Comparison of ENCODE assay signal across 1 cellular context in the genomic region with DNA sequence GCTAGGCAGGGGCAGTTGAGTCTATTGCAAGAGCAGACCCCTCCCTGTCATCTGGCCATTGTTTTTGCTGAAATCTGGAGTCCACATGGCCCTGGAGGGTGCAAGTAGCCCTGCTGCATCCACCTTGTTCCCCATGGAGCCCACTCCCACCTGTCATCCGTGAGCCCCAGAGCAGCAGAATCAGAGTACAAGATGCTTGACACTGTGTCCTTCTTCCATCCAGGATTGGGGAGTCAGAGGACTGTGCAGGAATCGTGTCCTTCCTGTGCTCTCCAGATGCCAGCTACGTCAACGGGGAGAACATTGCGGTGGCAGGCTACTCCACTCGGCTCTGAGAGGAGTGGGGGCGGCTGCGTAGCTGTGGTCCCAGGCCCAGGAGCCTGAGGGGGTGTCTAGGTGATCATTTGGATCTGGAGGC.
TF ChIP-seq lines count a peak whose summit lies in the region.

No MANE protein-coding gene starts in this region.

TF ChIP-seq in HepG2, 621 proteins besides CTCF, POLR2A, EP300 and RAD21 (continued from another document and continues in another):
- TF ChIP-seq HNF4A (CRISPR knock-in tag; IDR thresholded peaks at IDR 0.05), result no peak
- TF ChIP-seq, protein P1, sequence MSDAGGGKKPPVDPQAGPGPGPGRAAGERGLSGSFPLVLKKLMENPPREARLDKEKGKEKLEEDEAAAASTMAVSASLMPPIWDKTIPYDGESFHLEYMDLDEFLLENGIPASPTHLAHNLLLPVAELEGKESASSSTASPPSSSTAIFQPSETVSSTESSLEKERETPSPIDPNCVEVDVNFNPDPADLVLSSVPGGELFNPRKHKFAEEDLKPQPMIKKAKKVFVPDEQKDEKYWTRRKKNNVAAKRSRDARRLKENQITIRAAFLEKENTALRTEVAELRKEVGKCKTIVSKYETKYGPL (CRISPR knock-in tag; IDR thresholded peaks at IDR 0.05), result no peak
- TF ChIP-seq, protein P2, sequence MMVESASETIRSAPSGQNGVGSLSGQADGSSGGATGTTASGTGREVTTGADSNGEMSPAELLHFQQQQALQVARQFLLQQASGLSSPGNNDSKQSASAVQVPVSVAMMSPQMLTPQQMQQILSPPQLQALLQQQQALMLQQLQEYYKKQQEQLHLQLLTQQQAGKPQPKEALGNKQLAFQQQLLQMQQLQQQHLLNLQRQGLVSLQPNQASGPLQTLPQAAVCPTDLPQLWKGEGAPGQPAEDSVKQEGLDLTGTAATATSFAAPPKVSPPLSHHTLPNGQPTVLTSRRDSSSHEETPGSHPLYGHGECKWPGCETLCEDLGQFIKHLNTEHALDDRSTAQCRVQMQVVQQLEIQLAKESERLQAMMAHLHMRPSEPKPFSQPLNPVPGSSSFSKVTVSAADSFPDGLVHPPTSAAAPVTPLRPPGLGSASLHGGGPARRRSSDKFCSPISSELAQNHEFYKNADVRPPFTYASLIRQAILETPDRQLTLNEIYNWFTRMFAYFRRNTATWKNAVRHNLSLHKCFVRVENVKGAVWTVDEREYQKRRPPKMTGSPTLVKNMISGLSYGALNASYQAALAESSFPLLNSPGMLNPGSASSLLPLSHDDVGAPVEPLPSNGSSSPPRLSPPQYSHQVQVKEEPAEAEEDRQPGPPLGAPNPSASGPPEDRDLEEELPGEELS (CRISPR knock-in tag; IDR thresholded peaks at IDR 0.05), result no peak
- TF ChIP-seq, protein P3, sequence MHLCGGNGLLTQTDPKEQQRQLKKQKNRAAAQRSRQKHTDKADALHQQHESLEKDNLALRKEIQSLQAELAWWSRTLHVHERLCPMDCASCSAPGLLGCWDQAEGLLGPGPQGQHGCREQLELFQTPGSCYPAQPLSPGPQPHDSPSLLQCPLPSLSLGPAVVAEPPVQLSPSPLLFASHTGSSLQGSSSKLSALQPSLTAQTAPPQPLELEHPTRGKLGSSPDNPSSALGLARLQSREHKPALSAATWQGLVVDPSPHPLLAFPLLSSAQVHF (CRISPR knock-in tag; IDR thresholded peaks at IDR 0.05), result no peak
- TF ChIP-seq NCOA5 (CRISPR knock-in tag; IDR thresholded peaks at IDR 0.05), result no peak
- TF ChIP-seq ZNF839 (CRISPR knock-in tag; IDR thresholded peaks at IDR 0.05; ENCODE audit: borderline replicate concordance), result 0 out of 2 replicates have a peak, but pooled peaks have one; percentile 40
- TF ChIP-seq TGIF2 (CRISPR knock-in tag; IDR thresholded peaks at IDR 0.05), result no peak
- no peak for TF ChIP-seq PTBP1 (IDR thresholded peaks at IDR 0.05; ENCODE audit: low read depth, low read length, poor library complexity, severe bottlenecking)
- no peak for TF ChIP-seq PRPF4 (IDR thresholded peaks at IDR 0.05; ENCODE audit: low read depth, low read length, poor library complexity, severe bottlenecking)
- no peak for TF ChIP-seq NPAS2 (CRISPR knock-in tag; IDR thresholded peaks at IDR 0.05; ENCODE audit: borderline replicate concordance)
- no peak for TF ChIP-seq ONECUT2 (CRISPR knock-in tag; IDR thresholded peaks at IDR 0.05)
- TF ChIP-seq ZNF615 (CRISPR knock-in tag; IDR thresholded peaks at IDR 0.05; ENCODE audit: borderline replicate concordance), result no peak
- TF ChIP-seq ZNF496 (CRISPR knock-in tag; IDR thresholded peaks at IDR 0.05; ENCODE audit: insufficient replicate concordance), result no peak
- TF ChIP-seq, protein P4, sequence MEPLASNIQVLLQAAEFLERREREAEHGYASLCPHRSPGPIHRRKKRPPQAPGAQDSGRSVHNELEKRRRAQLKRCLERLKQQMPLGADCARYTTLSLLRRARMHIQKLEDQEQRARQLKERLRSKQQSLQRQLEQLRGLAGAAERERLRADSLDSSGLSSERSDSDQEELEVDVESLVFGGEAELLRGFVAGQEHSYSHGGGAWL (CRISPR knock-in tag; IDR thresholded peaks at IDR 0.05), result no peak
- TF ChIP-seq, protein P5, sequence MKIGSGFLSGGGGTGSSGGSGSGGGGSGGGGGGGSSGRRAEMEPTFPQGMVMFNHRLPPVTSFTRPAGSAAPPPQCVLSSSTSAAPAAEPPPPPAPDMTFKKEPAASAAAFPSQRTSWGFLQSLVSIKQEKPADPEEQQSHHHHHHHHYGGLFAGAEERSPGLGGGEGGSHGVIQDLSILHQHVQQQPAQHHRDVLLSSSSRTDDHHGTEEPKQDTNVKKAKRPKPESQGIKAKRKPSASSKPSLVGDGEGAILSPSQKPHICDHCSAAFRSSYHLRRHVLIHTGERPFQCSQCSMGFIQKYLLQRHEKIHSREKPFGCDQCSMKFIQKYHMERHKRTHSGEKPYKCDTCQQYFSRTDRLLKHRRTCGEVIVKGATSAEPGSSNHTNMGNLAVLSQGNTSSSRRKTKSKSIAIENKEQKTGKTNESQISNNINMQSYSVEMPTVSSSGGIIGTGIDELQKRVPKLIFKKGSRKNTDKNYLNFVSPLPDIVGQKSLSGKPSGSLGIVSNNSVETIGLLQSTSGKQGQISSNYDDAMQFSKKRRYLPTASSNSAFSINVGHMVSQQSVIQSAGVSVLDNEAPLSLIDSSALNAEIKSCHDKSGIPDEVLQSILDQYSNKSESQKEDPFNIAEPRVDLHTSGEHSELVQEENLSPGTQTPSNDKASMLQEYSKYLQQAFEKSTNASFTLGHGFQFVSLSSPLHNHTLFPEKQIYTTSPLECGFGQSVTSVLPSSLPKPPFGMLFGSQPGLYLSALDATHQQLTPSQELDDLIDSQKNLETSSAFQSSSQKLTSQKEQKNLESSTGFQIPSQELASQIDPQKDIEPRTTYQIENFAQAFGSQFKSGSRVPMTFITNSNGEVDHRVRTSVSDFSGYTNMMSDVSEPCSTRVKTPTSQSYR (CRISPR knock-in tag; IDR thresholded peaks at IDR 0.05; ENCODE audit: borderline replicate concordance), result no peak
- TF ChIP-seq, protein P6, sequence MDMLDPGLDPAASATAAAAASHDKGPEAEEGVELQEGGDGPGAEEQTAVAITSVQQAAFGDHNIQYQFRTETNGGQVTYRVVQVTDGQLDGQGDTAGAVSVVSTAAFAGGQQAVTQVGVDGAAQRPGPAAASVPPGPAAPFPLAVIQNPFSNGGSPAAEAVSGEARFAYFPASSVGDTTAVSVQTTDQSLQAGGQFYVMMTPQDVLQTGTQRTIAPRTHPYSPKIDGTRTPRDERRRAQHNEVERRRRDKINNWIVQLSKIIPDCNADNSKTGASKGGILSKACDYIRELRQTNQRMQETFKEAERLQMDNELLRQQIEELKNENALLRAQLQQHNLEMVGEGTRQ (IDR thresholded peaks at IDR 0.05; ENCODE audit: low read depth, low read length), result 0 out of 2 replicates have a peak, but pooled peaks have one; percentile 32
- TF ChIP-seq, protein P6 (CRISPR knock-in tag; IDR thresholded peaks at IDR 0.05; ENCODE audit: borderline replicate concordance), result no peak
- no peak for TF ChIP-seq YY1 (IDR thresholded peaks at IDR 0.05; ENCODE audit: insufficient read depth, insufficient replicate concordance, low read depth, low read length)
- TF ChIP-seq CAMTA2 (CRISPR knock-in tag; IDR thresholded peaks at IDR 0.05; ENCODE audit: borderline replicate concordance), result no peak
- no peak for TF ChIP-seq ZBTB20 (CRISPR knock-in tag; IDR thresholded peaks at IDR 0.05; ENCODE audit: borderline replicate concordance, low read depth)
- TF ChIP-seq, protein P7, sequence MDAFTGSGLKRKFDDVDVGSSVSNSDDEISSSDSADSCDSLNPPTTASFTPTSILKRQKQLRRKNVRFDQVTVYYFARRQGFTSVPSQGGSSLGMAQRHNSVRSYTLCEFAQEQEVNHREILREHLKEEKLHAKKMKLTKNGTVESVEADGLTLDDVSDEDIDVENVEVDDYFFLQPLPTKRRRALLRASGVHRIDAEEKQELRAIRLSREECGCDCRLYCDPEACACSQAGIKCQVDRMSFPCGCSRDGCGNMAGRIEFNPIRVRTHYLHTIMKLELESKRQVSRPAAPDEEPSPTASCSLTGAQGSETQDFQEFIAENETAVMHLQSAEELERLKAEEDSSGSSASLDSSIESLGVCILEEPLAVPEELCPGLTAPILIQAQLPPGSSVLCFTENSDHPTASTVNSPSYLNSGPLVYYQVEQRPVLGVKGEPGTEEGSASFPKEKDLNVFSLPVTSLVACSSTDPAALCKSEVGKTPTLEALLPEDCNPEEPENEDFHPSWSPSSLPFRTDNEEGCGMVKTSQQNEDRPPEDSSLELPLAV (CRISPR knock-in tag; conservative IDR thresholded peaks at IDR 0.05; ENCODE audit: low read depth), result no peak
- TF ChIP-seq FLYWCH1 (CRISPR knock-in tag; IDR thresholded peaks at IDR 0.05), result no peak; the same call in 1 of the 2 replicates
- TF ChIP-seq, protein P8, sequence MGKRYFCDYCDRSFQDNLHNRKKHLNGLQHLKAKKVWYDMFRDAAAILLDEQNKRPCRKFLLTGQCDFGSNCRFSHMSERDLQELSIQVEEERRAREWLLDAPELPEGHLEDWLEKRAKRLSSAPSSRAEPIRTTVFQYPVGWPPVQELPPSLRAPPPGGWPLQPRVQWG (CRISPR knock-in tag; IDR thresholded peaks at IDR 0.05; ENCODE audit: borderline replicate concordance, low read depth), result no peak
- no peak; the same call in 1 of the 2 replicates for TF ChIP-seq TBX2 (CRISPR knock-in tag; IDR thresholded peaks at IDR 0.05; ENCODE audit: borderline replicate concordance)
- TF ChIP-seq, protein P9, sequence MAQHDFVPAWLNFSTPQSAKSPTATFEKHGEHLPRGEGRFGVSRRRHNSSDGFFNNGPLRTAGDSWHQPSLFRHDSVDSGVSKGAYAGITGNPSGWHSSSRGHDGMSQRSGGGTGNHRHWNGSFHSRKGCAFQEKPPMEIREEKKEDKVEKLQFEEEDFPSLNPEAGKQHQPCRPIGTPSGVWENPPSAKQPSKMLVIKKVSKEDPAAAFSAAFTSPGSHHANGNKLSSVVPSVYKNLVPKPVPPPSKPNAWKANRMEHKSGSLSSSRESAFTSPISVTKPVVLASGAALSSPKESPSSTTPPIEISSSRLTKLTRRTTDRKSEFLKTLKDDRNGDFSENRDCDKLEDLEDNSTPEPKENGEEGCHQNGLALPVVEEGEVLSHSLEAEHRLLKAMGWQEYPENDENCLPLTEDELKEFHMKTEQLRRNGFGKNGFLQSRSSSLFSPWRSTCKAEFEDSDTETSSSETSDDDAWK (CRISPR knock-in tag; IDR thresholded peaks at IDR 0.05), result no peak
- no peak for TF ChIP-seq ZNF883 (CRISPR knock-in tag; IDR thresholded peaks at IDR 0.05; ENCODE audit: not compliant biosample characterization)
- peak; percentile 57 for TF ChIP-seq REPIN1 (CRISPR knock-in tag; IDR thresholded peaks at IDR 0.05; ENCODE audit: borderline replicate concordance, low read depth)
- no peak for TF ChIP-seq MAFF (IDR thresholded peaks at IDR 0.05; ENCODE audit: low read depth, low read length)
- TF ChIP-seq, protein P10, sequence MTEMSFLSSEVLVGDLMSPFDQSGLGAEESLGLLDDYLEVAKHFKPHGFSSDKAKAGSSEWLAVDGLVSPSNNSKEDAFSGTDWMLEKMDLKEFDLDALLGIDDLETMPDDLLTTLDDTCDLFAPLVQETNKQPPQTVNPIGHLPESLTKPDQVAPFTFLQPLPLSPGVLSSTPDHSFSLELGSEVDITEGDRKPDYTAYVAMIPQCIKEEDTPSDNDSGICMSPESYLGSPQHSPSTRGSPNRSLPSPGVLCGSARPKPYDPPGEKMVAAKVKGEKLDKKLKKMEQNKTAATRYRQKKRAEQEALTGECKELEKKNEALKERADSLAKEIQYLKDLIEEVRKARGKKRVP (CRISPR knock-in tag; IDR thresholded peaks at IDR 0.05), result no peak
- TF ChIP-seq MED8 (CRISPR knock-in tag; IDR thresholded peaks at IDR 0.05; ENCODE audit: insufficient replicate concordance), result no peak
- no peak for TF ChIP-seq ZNF136 (CRISPR knock-in tag; IDR thresholded peaks at IDR 0.05; ENCODE audit: low read depth)
- TF ChIP-seq, protein P11, sequence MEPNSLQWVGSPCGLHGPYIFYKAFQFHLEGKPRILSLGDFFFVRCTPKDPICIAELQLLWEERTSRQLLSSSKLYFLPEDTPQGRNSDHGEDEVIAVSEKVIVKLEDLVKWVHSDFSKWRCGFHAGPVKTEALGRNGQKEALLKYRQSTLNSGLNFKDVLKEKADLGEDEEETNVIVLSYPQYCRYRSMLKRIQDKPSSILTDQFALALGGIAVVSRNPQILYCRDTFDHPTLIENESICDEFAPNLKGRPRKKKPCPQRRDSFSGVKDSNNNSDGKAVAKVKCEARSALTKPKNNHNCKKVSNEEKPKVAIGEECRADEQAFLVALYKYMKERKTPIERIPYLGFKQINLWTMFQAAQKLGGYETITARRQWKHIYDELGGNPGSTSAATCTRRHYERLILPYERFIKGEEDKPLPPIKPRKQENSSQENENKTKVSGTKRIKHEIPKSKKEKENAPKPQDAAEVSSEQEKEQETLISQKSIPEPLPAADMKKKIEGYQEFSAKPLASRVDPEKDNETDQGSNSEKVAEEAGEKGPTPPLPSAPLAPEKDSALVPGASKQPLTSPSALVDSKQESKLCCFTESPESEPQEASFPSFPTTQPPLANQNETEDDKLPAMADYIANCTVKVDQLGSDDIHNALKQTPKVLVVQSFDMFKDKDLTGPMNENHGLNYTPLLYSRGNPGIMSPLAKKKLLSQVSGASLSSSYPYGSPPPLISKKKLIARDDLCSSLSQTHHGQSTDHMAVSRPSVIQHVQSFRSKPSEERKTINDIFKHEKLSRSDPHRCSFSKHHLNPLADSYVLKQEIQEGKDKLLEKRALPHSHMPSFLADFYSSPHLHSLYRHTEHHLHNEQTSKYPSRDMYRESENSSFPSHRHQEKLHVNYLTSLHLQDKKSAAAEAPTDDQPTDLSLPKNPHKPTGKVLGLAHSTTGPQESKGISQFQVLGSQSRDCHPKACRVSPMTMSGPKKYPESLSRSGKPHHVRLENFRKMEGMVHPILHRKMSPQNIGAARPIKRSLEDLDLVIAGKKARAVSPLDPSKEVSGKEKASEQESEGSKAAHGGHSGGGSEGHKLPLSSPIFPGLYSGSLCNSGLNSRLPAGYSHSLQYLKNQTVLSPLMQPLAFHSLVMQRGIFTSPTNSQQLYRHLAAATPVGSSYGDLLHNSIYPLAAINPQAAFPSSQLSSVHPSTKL (CRISPR knock-in tag; IDR thresholded peaks at IDR 0.05), result no peak
- TF ChIP-seq SIN3A (IDR thresholded peaks at IDR 0.05; ENCODE audit: borderline replicate concordance, low read depth, low read length), result no peak
- no peak for TF ChIP-seq ARID2 (CRISPR knock-in tag; IDR thresholded peaks at IDR 0.05; ENCODE audit: borderline replicate concordance)
- no peak for TF ChIP-seq ZSCAN25 (CRISPR knock-in tag; IDR thresholded peaks at IDR 0.05)
- no peak for TF ChIP-seq ZNF350 (CRISPR knock-in tag; IDR thresholded peaks at IDR 0.05; ENCODE audit: borderline replicate concordance, low read depth)
- no peak for TF ChIP-seq ZNF180 (CRISPR knock-in tag; IDR thresholded peaks at IDR 0.05; ENCODE audit: borderline replicate concordance, low read depth)
- TF ChIP-seq SATB2 (CRISPR knock-in tag; IDR thresholded peaks at IDR 0.05), result no peak
- no peak for TF ChIP-seq ZNF33A (CRISPR knock-in tag; IDR thresholded peaks at IDR 0.05; ENCODE audit: borderline replicate concordance)
- no peak for TF ChIP-seq ZNF335 (CRISPR knock-in tag; IDR thresholded peaks at IDR 0.05)
- no peak for TF ChIP-seq ZKSCAN8 (CRISPR knock-in tag; IDR thresholded peaks at IDR 0.05; ENCODE audit: borderline replicate concordance)
- no peak for TF ChIP-seq ZNF775 (CRISPR knock-in tag; IDR thresholded peaks at IDR 0.05; ENCODE audit: borderline replicate concordance)
- no peak for TF ChIP-seq RAD51 (IDR thresholded peaks at IDR 0.05; ENCODE audit: borderline replicate concordance)
- TF ChIP-seq ZNF563 (CRISPR knock-in tag; IDR thresholded peaks at IDR 0.05), result no peak
